ENCODE assay signal across 8 cellular contexts in genomic region chr20:62793757-62794006, GRCh38. TPM values are rescaled to one million over a fixed set of nuclear protein-coding genes. Genes with fewer than 3 reads are reported as not detected.
DNase-seq lines count a peak whose midpoint lies in the region; ATAC-seq and TF ChIP-seq lines count a peak whose summit lies in the region.

No MANE protein-coding gene starts in this region.

- H3K36me3 Mint-ChIP-seq in stimulated activated effector memory CD8-positive, alpha-beta T cell treated with anti-CD3 and anti-CD28 coated beads, Interleukin-12 subunit alpha, Interleukin-12 subunit beta, amount 100 ng/mL, for 72 hours = peaks cover 46% of the 10 kb centered on the region

- H3K9me2 ChIP-seq in hepatocyte (replicated peaks; ENCODE audit: insufficient read depth) = no peaks in the 10 kb centered on the region

- peaks cover 39% of the 10 kb centered on the region for H3K4me1 Mint-ChIP-seq in stimulated activated effector memory CD8-positive, alpha-beta T cell treated with anti-CD3 and anti-CD28 coated beads, Interleukin-12 subunit alpha, Interleukin-12 subunit beta, amount 100 ng/mL, for 72 hours

- 0 out of 2 replicates have a peak, but pooled peaks cover 2% of the 10 kb centered on the region for H3K9me3 ChIP-seq in HAP-1
- no peaks in the 10 kb centered on the region for H3K9me3 ChIP-seq in WERI-Rb-1 (ENCODE audit: severe bottlenecking)
- H3K9me3 ChIP-seq in hepatocyte (ENCODE audit: low read depth) = no peaks in the 10 kb centered on the region

- peak overlapping the region; percentile 68 for H3K4me2 ChIP-seq in hepatocyte

- in situ Hi-C loops in HAP-1 (cut with MboI; ENCODE audit: low sequenced_read_pairs) = loop anchor here (5.0 kb wide), 2 partner anchors 126 to 291 kb away; no protein-coding TSS in a partner anchor

- H4K20me1 ChIP-seq in hepatocyte (ENCODE audit: insufficient read depth, poor library complexity, severe bottlenecking) = no peaks in the 10 kb centered on the region

- no peak overlapping the region; the same call in 1 of the 2 replicates for H3K27ac ChIP-seq in WERI-Rb-1
- H3K27ac ChIP-seq in hepatocyte = peak overlapping the region; percentile 45

- no peak for TF ChIP-seq CTCF in WERI-Rb-1 (IDR thresholded peaks at IDR 0.05; ENCODE audit: low read depth, low read length)
- TF ChIP-seq CTCF in hepatocyte (IDR thresholded peaks at IDR 0.05; ENCODE audit: poor library complexity) = no peak

- peak overlapping the region; percentile 93 for H3K27ac Mint-ChIP-seq in stimulated activated effector memory CD8-positive, alpha-beta T cell treated with anti-CD3 and anti-CD28 coated beads, Interleukin-12 subunit alpha, Interleukin-12 subunit beta, amount 100 ng/mL, for 72 hours

- H3K27me3 ChIP-seq in HAP-1 (ENCODE audit: low read depth) = no peaks in the 10 kb centered on the region
- H3K27me3 ChIP-seq in WERI-Rb-1 (ENCODE audit: insufficient read depth, low read depth, severe bottlenecking) = no peaks in the 10 kb centered on the region
- H3K27me3 ChIP-seq in hepatocyte = no peaks in the 10 kb centered on the region

- no peak overlapping the region for H2AFZ ChIP-seq in hepatocyte

- 70% methylated on average over 7 of the region's 7 CpGs for WGBS in hepatocyte (ENCODE audit: low lambda C conversion rate, missing lambda C conversion rate)

- no peak for DNase-seq in HAP-1 (ENCODE audit: low spot score in 2 of 2)
- no peak for DNase-seq in WERI-Rb-1
- DNase-seq in hepatocyte (ENCODE audit: low spot score) = no peak
- peak in 1 of 2 donors; percentile 68 for DNase-seq in stimulated activated effector memory CD8-positive, alpha-beta T cell treated with anti-CD3 and anti-CD28 coated beads, Interleukin-12 subunit alpha, Interleukin-12 subunit beta, amount 100 ng/mL, for 72 hours (ENCODE audit: low spot score in 2 of 2)
- DNase-seq in NCI-H748 (lab: John Stamatoyannopoulos, UW; ENCODE audit: unreplicated experiment) = no peak
- DNase-seq in C1 segment of cervical spinal cord (lab: John Stamatoyannopoulos, UW) = no peak

- H3K4me1 ChIP-seq in HAP-1 (peaks cover 19% of the 10 kb centered on the region), hepatocyte (ENCODE audit: insufficient read depth) (peaks cover 20% of the 10 kb centered on the region)

- ATAC-seq in stimulated activated effector memory CD8-positive, alpha-beta T cell treated with anti-CD3 and anti-CD28 coated beads, Interleukin-12 subunit alpha, Interleukin-12 subunit beta, amount 100 ng/mL, for 72 hours = no peak
- ATAC-seq in HG02623 (IDR thresholded peaks at IDR 0.05; ENCODE audit: unreplicated experiment) = no peak
- no peak for ATAC-seq in HG03135 (IDR thresholded peaks at IDR 0.05; ENCODE audit: unreplicated experiment)

- H3K4me3 ChIP-seq in HAP-1 (peak overlapping the region; percentile 15), WERI-Rb-1 (ENCODE audit: low read depth, low read length) (peak overlapping the region; percentile 28), hepatocyte (no peak overlapping the region)

- H3K36me3 ChIP-seq in HAP-1 (replicated peaks) = peaks cover 15% of the 10 kb centered on the region
- peaks cover 17% of the 10 kb centered on the region for H3K36me3 ChIP-seq in WERI-Rb-1
- no peaks in the 10 kb centered on the region for H3K36me3 ChIP-seq in hepatocyte (replicated peaks; ENCODE audit: insufficient read depth, low read depth)

- no peaks in the 10 kb centered on the region for H3K9me3 Mint-ChIP-seq in stimulated activated effector memory CD8-positive, alpha-beta T cell treated with anti-CD3 and anti-CD28 coated beads, Interleukin-12 subunit alpha, Interleukin-12 subunit beta, amount 100 ng/mL, for 72 hours

- peaks cover 5% of the 10 kb centered on the region for H3K79me2 ChIP-seq in hepatocyte

- H3K4me3 Mint-ChIP-seq in stimulated activated effector memory CD8-positive, alpha-beta T cell treated with anti-CD3 and anti-CD28 coated beads, Interleukin-12 subunit alpha, Interleukin-12 subunit beta, amount 100 ng/mL, for 72 hours = peak overlapping the region; percentile 80

RNA-seq across cellular contexts. Expression of gene MRGBP, which starts 2.6 kb away (rescaled TPM):
- 14.0 and 18.9 TPM in 2 replicates for total RNA-seq in hepatocyte
- polyA plus RNA-seq in hepatocyte = 18.9 and 20.5 TPM in 2 replicates

RNA-seq across cellular contexts. Expression of gene OGFR, which starts 11.0 kb away (rescaled TPM):
- total RNA-seq in hepatocyte = 43.8 and 47.6 TPM in 2 replicates
- 76.2 and 80.8 TPM in 2 replicates for polyA plus RNA-seq in hepatocyte

RNA-seq across cellular contexts. Expression of gene COL9A3, which starts 23.2 kb away (rescaled TPM):
- 22.6 and 23.9 TPM in 2 replicates for total RNA-seq in hepatocyte
- 68.1 and 77.0 TPM in 2 replicates for polyA plus RNA-seq in hepatocyte
